Comparison of ENCODE assay signal across 23 cellular contexts in the genomic region with DNA sequence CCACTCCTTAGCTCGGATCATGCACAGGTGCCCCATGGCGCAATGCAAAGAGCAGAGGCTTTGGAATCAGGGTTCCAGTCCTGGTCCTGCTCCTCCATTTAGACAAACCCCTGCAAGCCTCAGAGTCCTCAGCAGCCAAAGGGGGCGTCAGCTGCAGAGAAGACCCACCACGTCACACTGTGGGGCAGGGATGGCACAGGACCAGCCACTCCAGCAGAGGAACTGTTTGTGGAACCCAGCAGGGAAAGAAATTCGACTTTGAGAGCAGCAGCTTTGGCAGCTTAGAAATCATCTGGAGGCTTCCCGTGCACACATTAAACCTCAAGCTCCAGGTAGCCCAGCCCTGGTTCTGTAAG. TPM values are rescaled to one million over a fixed set of nuclear protein-coding genes. Genes with fewer than 3 reads are reported as not detected.
"Had no signal": no experiment of that assay in that cellular context is flagged by ENCODE, and none has a peak within 500 bp of the region (broad histone marks: within the 10 kb centered on the region; RNA-seq: fewer than 3 reads in every experiment).

No MANE protein-coding gene starts in this region.

- H3K27ac ChIP-seq: Peyer's patch, RWPE1, SJSA1 had no signal

- H3K4me3 ChIP-seq: Peyer's patch, SJSA1 had no signal

- H3K4me1 ChIP-seq: Peyer's patch had no signal

- H3K4me1 Mint-ChIP-seq: activated B cell treated with CpG ODN at 0.5 μM for 24 hours, brain had no signal

- H3K9me3 ChIP-seq: Peyer's patch, SJSA1 had no signal

- FAIRE-seq: astrocyte had no signal

- H3K4me3 Mint-ChIP-seq: activated B cell treated with CpG ODN at 0.5 μM for 24 hours; activated CD4-positive, alpha-beta T cell treated with anti-CD3 and anti-CD28 coated beads, Interleukin-2, amount 10 ng/mL, durations not matched to agents 24 days and 14 days; activated naive CD8-positive, alpha-beta T cell; activated T-cell treated with anti-CD3 and anti-CD28 coated beads, Interleukin-2, amount 50 U/mL, for 4 hours; brain; central memory CD8-positive, alpha-beta T cell; T-helper 17 cell had no signal

- DNase-seq: activated B cell treated with CpG ODN at 0.5 μM for 24 hours; activated CD4-positive, alpha-beta T cell treated with anti-CD3 and anti-CD28 coated beads for 1 hour; activated effector memory CD4-positive, alpha-beta T cell treated with anti-CD3 and anti-CD28 coated beads, Interleukin-2, amount 50 U/mL, for 16 hours; activated naive CD4-positive, alpha-beta T cell treated with Interleukin-2 at 50 U/mL for 16 hours; activated T-cell treated with anti-CD3 and anti-CD28 coated beads, Interleukin-2, amount 50 U/mL, for 4 hours; amygdala; Kasumi-1; NCI-H146; NCI-H1930; NCI-H510A; NCI-H526 treated with DMSO at 0.1 percent for 48 hours; NCI-H82; Peyer's patch; Right ventricle myocardium superior; T-helper 17 cell; T-helper 9 cell had no signal

- H3K36me3 ChIP-seq: Peyer's patch, SJSA1 had no signal

- H3K9me3 Mint-ChIP-seq: activated B cell treated with CpG ODN at 0.5 μM for 24 hours; activated CD4-positive, alpha-beta T cell treated with anti-CD3 and anti-CD28 coated beads, Interleukin-2, amount 10 ng/mL, durations not matched to agents 24 days and 14 days; activated T-cell treated with anti-CD3 and anti-CD28 coated beads, Interleukin-2, amount 50 U/mL, for 4 hours; brain; central memory CD8-positive, alpha-beta T cell had no signal

- H3K36me3 Mint-ChIP-seq: activated naive CD8-positive, alpha-beta T cell; brain had no signal

- H3K27ac Mint-ChIP-seq: activated B cell treated with CpG ODN at 0.5 μM for 24 hours; activated CD4-positive, alpha-beta T cell treated with anti-CD3 and anti-CD28 coated beads, Interleukin-2, amount 10 ng/mL, durations not matched to agents 24 days and 14 days; activated naive CD8-positive, alpha-beta T cell; brain; T-helper 17 cell had no signal

RNA-seq across cellular contexts. Expression of gene SLC13A5, which starts 36.4 kb away (rescaled TPM):
- total RNA-seq: activated B cell treated with CpG ODN at 0.5 μM for 24 hours; activated CD4-positive, alpha-beta T cell treated with anti-CD3 and anti-CD28 coated beads, Interleukin-2, amount 10 ng/mL, durations not matched to agents 24 days and 14 days; Peyer's patch; Right ventricle myocardium superior; SJSA1; T-helper 17 cell had no signal
